ENCODE assay signal across 15 cellular contexts in genomic region chr4:78846258-78846657, GRCh38.
A peak's percentile ranks its signal among the peaks of the same experiment; 100 is the strongest.
DNase-seq lines count a peak whose midpoint lies in the region; ATAC-seq, FAIRE-seq and TF ChIP-seq lines count a peak whose summit lies in the region.
"Had no signal": no experiment of that assay in that cellular context is flagged by ENCODE, and none has a peak within 500 bp of the region (broad histone marks: within the 10 kb centered on the region; RNA-seq: fewer than 3 reads in every experiment).

No MANE protein-coding gene starts in this region.

- H3K9me3 Mint-ChIP-seq in T-cell, result no peaks in the 10 kb centered on the region
- H3K9me3 Mint-ChIP-seq in activated naive CD4-positive, alpha-beta T cell treated with anti-CD3 and anti-CD28 coated beads, Interleukin-2, amount 10 ng/mL, durations not matched to agents 7 days and 5 days, result peaks cover 2% of the 10 kb centered on the region
- H3K9me3 Mint-ChIP-seq: CD4-positive, alpha-beta memory T cell had no signal

- no peak for TF ChIP-seq EP300 in A549 (IDR thresholded peaks at IDR 0.05)

- in situ Hi-C loops in GM23248 (cut with MboI), result no loop called here

- H3K79me2 ChIP-seq in GM23248 (ENCODE audit: insufficient read depth), result peaks cover 27% of the 10 kb centered on the region; the same call in 1 of the 2 replicates

- H3K9me2 ChIP-seq in GM23248 (ENCODE audit: insufficient read depth), result no peaks in the 10 kb centered on the region

- H2AFZ ChIP-seq in GM23248, result no peak overlapping the region

- CTCF ChIA-PET in A549 (lab: Yijun Ruan, JAX), result no interaction called here
- CTCF ChIA-PET in T-cell (lab: Charles Lee), result interaction anchor here (0.7 to 1.0 kb wide), 2 partner anchors 151 to 1252 kb away, joined by 3 read pairs; no protein-coding TSS in a partner anchor
- CTCF ChIA-PET in activated naive CD4-positive, alpha-beta T cell treated with anti-CD3 and anti-CD28 coated beads, Interleukin-2, amount 10 ng/mL, durations not matched to agents 7 days and 5 days (lab: Charles Lee), result no interaction called here

- H4K20me1 ChIP-seq in GM23248 (ENCODE audit: insufficient read depth), result no peaks in the 10 kb centered on the region

- H3F3A ChIP-seq in GM23248 (ENCODE audit: insufficient read depth), result no peaks in the 10 kb centered on the region

- ATAC-seq in A549, result no peak
- ATAC-seq in T-cell (replicated peaks in 1 of 4), result no peak
- ATAC-seq: HCT116 had no signal

- peaks cover 5% of the 10 kb centered on the region; the same call in 1 of the 3 replicates for H3K4me1 ChIP-seq in A549
- peaks cover 9% of the 10 kb centered on the region; the same call in 1 of the 2 replicates for H3K4me1 ChIP-seq in GM23248 (ENCODE audit: insufficient read depth)
- H3K4me1 ChIP-seq in adipocyte (ENCODE audit: control insufficient read depth, insufficient read depth, low read length), result peaks cover 9% of the 10 kb centered on the region

- peaks cover 21% of the 10 kb centered on the region for H3K36me3 Mint-ChIP-seq in T-cell
- peaks cover 13% of the 10 kb centered on the region for H3K36me3 Mint-ChIP-seq in activated naive CD4-positive, alpha-beta T cell treated with anti-CD3 and anti-CD28 coated beads, Interleukin-2, amount 10 ng/mL, durations not matched to agents 7 days and 5 days

- FAIRE-seq in A549 (lab: Jason Lieb, UNC) (no peak), HTR-8/SVneo (lab: Jason Lieb, UNC) (no peak)

- H3K27ac Mint-ChIP-seq in T-cell, result no peak overlapping the region
- H3K27ac Mint-ChIP-seq in activated naive CD4-positive, alpha-beta T cell treated with anti-CD3 and anti-CD28 coated beads, Interleukin-2, amount 10 ng/mL, durations not matched to agents 7 days and 5 days, result no peak overlapping the region

- no peak for TF ChIP-seq RAD21 in A549 (conservative IDR thresholded peaks at IDR 0.05 in 1 of 2, IDR thresholded peaks at IDR 0.05 in 1 of 2)

- no peak for TF ChIP-seq CTCF in A549 (IDR thresholded peaks at IDR 0.05)

- H3K27me3 Mint-ChIP-seq in T-cell, result no peaks in the 10 kb centered on the region
- no peaks in the 10 kb centered on the region for H3K27me3 Mint-ChIP-seq in activated naive CD4-positive, alpha-beta T cell treated with anti-CD3 and anti-CD28 coated beads, Interleukin-2, amount 10 ng/mL, durations not matched to agents 7 days and 5 days
- H3K27me3 Mint-ChIP-seq: CD4-positive, alpha-beta memory T cell had no signal

- H3K4me2 ChIP-seq in A549, result peak overlapping the region; percentile 2; the same call in 1 of the 3 replicates
- H3K4me2 ChIP-seq in GM23248 (ENCODE audit: unreplicated experiment), result no peak overlapping the region

- no peak overlapping the region for H3K4me3 Mint-ChIP-seq in T-cell
- no peak overlapping the region for H3K4me3 Mint-ChIP-seq in activated naive CD4-positive, alpha-beta T cell treated with anti-CD3 and anti-CD28 coated beads, Interleukin-2, amount 10 ng/mL, durations not matched to agents 7 days and 5 days
- H3K4me3 Mint-ChIP-seq: CD4-positive, alpha-beta memory T cell had no signal

- DNase-seq in A549 (ENCODE audit: low read depth in 1 of 2, low spot score in 1 of 2), result no peak
- peak; percentile 4 for DNase-seq in GM23248
- DNase-seq in adipocyte (ENCODE audit: low read depth), result peak; percentile 49
- DNase-seq in fibroblast of gingiva (ENCODE audit: low read depth), result peak; percentile 5
- no peak for DNase-seq in HTR-8/SVneo (ENCODE audit: insufficient read length, low spot score)
- DNase-seq in T-cell, result no peak
- DNase-seq in activated naive CD4-positive, alpha-beta T cell treated with anti-CD3 and anti-CD28 coated beads, Interleukin-2, amount 10 ng/mL, durations not matched to agents 7 days and 5 days, result no peak
- DNase-seq in cerebellar nuclear complex (lab: John Stamatoyannopoulos, UW), result no peak
- DNase-seq: 8988T; ACHN; C1 segment of cervical spinal cord; CD4-positive, alpha-beta memory T cell; COR-L47; DND-41 had no signal

- H3K27me3 ChIP-seq in GM23248 (replicated peaks; ENCODE audit: insufficient read depth) (no peaks in the 10 kb centered on the region), adipocyte (replicated peaks; ENCODE audit: control insufficient read depth, insufficient read depth, low read length) (no peaks in the 10 kb centered on the region)

- no peak for TF ChIP-seq POLR2A in A549 (IDR thresholded peaks at IDR 0.05; ENCODE audit: low read length)

- no peak overlapping the region for H3K27ac ChIP-seq in A549
- H3K27ac ChIP-seq in GM23248, result no peak overlapping the region

- POLR2A ChIA-PET in A549 (lab: Yijun Ruan, JAX), result interaction anchor here (0.6 to 0.9 kb wide), 2 partner anchors 70 to 198 kb away, joined by 3 read pairs; partner anchors contain the start of gene BMP2K
- POLR2A ChIA-PET in T-cell (lab: Charles Lee), result no interaction called here

- H3K36me3 ChIP-seq in GM23248 (ENCODE audit: low read depth) (peaks cover 24% of the 10 kb centered on the region), adipocyte (ENCODE audit: control insufficient read depth, insufficient read depth, low read length, severe bottlenecking) (peaks cover 4% of the 10 kb centered on the region)

- no peak overlapping the region for H3K4me3 ChIP-seq in A549
- H3K4me3 ChIP-seq in GM23248, result no peak overlapping the region
- H3K4me3 ChIP-seq in adipocyte (ENCODE audit: low read length), result no peak overlapping the region

- H3K4me1 Mint-ChIP-seq in T-cell, result peaks cover 0 to 2% (median 0%) of the 10 kb centered on the region in 3 donors
- H3K4me1 Mint-ChIP-seq in activated naive CD4-positive, alpha-beta T cell treated with anti-CD3 and anti-CD28 coated beads, Interleukin-2, amount 10 ng/mL, durations not matched to agents 7 days and 5 days, result no peaks in the 10 kb centered on the region
- H3K4me1 Mint-ChIP-seq: CD4-positive, alpha-beta memory T cell had no signal

- H3K9ac ChIP-seq in GM23248 (no peak overlapping the region), adipocyte (ENCODE audit: low read length) (no peak overlapping the region)

- H3K9me3 ChIP-seq in A549 (no peaks in the 10 kb centered on the region), GM23248 (ENCODE audit: low read depth) (no peaks in the 10 kb centered on the region), adipocyte (ENCODE audit: control insufficient read depth, low read length) (no peaks in the 10 kb centered on the region)

TF ChIP-seq in A549, 52 proteins besides CTCF, POLR2A, EP300 and RAD21:
- TF ChIP-seq RCOR1 (IDR thresholded peaks at IDR 0.05; ENCODE audit: low read depth, low read length), result no peak
- TF ChIP-seq, protein P1, sequence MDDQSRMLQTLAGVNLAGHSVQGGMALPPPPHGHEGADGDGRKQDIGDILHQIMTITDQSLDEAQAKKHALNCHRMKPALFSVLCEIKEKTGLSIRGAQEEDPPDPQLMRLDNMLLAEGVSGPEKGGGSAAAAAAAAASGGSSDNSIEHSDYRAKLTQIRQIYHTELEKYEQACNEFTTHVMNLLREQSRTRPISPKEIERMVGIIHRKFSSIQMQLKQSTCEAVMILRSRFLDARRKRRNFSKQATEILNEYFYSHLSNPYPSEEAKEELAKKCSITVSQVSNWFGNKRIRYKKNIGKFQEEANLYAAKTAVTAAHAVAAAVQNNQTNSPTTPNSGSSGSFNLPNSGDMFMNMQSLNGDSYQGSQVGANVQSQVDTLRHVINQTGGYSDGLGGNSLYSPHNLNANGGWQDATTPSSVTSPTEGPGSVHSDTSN (IDR thresholded peaks at IDR 0.05), result no peak
- TF ChIP-seq, protein P2, sequence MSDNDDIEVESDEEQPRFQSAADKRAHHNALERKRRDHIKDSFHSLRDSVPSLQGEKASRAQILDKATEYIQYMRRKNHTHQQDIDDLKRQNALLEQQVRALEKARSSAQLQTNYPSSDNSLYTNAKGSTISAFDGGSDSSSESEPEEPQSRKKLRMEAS (IDR thresholded peaks at IDR 0.05), result no peak
- TF ChIP-seq HOXA7 (CRISPR knock-in tag; IDR thresholded peaks at IDR 0.05), result no peak
- TF ChIP-seq, protein P3, sequence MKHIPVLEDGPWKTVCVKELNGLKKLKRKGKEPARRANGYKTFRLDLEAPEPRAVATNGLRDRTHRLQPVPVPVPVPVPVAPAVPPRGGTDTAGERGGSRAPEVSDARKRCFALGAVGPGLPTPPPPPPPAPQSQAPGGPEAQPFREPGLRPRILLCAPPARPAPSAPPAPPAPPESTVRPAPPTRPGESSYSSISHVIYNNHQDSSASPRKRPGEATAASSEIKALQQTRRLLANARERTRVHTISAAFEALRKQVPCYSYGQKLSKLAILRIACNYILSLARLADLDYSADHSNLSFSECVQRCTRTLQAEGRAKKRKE (CRISPR knock-in tag; IDR thresholded peaks at IDR 0.05; ENCODE audit: low read depth), result no peak
- no peak for TF ChIP-seq MAFK (IDR thresholded peaks at IDR 0.05; ENCODE audit: partially characterized antibody)
- no peak for TF ChIP-seq ESRRA (IDR thresholded peaks at IDR 0.05; ENCODE audit: borderline replicate concordance, low read length)
- TF ChIP-seq CEBPB (IDR thresholded peaks at IDR 0.05), result no peak; a peak in 1 of 4 replicates
- no peak for TF ChIP-seq FOSB (CRISPR knock-in tag; IDR thresholded peaks at IDR 0.05)
- no peak for TF ChIP-seq KDM1A (IDR thresholded peaks at IDR 0.05; ENCODE audit: low read depth)
- TF ChIP-seq MAZ (IDR thresholded peaks at IDR 0.05; ENCODE audit: borderline replicate concordance, low read depth, low read length), result no peak
- TF ChIP-seq, protein P4, sequence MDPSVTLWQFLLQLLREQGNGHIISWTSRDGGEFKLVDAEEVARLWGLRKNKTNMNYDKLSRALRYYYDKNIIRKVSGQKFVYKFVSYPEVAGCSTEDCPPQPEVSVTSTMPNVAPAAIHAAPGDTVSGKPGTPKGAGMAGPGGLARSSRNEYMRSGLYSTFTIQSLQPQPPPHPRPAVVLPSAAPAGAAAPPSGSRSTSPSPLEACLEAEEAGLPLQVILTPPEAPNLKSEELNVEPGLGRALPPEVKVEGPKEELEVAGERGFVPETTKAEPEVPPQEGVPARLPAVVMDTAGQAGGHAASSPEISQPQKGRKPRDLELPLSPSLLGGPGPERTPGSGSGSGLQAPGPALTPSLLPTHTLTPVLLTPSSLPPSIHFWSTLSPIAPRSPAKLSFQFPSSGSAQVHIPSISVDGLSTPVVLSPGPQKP (IDR thresholded peaks at IDR 0.05; ENCODE audit: low read depth, low read length), result no peak
- TF ChIP-seq HOXB5 (CRISPR knock-in tag; IDR thresholded peaks at IDR 0.05), result no peak

Comparison
In these comparisons a context has a peak if more than half of its experiments do, and no peak if none do; other contexts are left out.
1. DNase-seq: peak in GM23248 (single experiment), adipocyte (single experiment) and fibroblast of gingiva (single experiment); none in A549 (0 of 2), HTR-8/SVneo (single experiment), T-cell (0 of 34), activated naive CD4-positive, alpha-beta T cell treated with anti-CD3 and anti-CD28 coated beads, Interleukin-2, amount 10 ng/mL, durations not matched to agents 7 days and 5 days (single experiment) and cerebellar nuclear complex (0 of 2).
2. CTCF ChIA-PET loops: an anchor here in T-cell (0.7 to 1.0 kb wide); none called in A549 and activated naive CD4-positive, alpha-beta T cell treated with anti-CD3 and anti-CD28 coated beads, Interleukin-2, amount 10 ng/mL, durations not matched to agents 7 days and 5 days.